In genomic region chr10:91191581-91191919, GRCh38 we compare ENCODE assay signal across 14 cellular contexts. TPM values are rescaled to one million over a fixed set of nuclear protein-coding genes. Genes with fewer than 3 reads are reported as not detected.
DNase-seq lines count a peak whose midpoint lies in the region; ATAC-seq, FAIRE-seq and TF ChIP-seq lines count a peak whose summit lies in the region.
"Had no signal": no experiment of that assay in that cellular context is flagged by ENCODE, and none has a peak within 500 bp of the region (broad histone marks: within the 10 kb centered on the region; RNA-seq: fewer than 3 reads in every experiment).

No MANE protein-coding gene starts in this region.

- FAIRE-seq in GM12892 (lab: Jason Lieb, UNC): peak; percentile 75
- FAIRE-seq: H1 had no signal

- intact Hi-C loops in psoas muscle (cut with DNase I): no loop called here

- TF ChIP-seq POLR2A in GM12892 (IDR thresholded peaks at IDR 0.05; ENCODE audit: low read depth, low read length): no peak

- no peaks in the 10 kb centered on the region for H3K9me3 ChIP-seq in psoas muscle
- H3K9me3 ChIP-seq: breast epithelium, left lung had no signal

- no peak for TF ChIP-seq CTCF in psoas muscle (IDR thresholded peaks at IDR 0.05)

- ATAC-seq in HG02840 (IDR thresholded peaks at IDR 0.05; ENCODE audit: low FRiP score, unreplicated experiment): peak; percentile 44
- ATAC-seq in psoas muscle: peak; percentile 17 to 59 (median 45)
- no peak for ATAC-seq in HG03175 (IDR thresholded peaks at IDR 0.05; ENCODE audit: unreplicated experiment)

- DNase-seq in GM12892 (ENCODE audit: insufficient read length) (no peak), caudate nucleus (lab: John Stamatoyannopoulos, UW) (no peak), psoas muscle (no peak), A172 (ENCODE audit: low spot score) (no peak), SIG-M5 treated with dmso at 0.1 percent for 504 hours (lab: John Stamatoyannopoulos, UW; ENCODE audit: unreplicated experiment) (no peak), NCI-H1092 (lab: John Stamatoyannopoulos, UW) (no peak)
- DNase-seq: effector CD8-positive, alpha-beta T cell; left lung; MV-4-11; T-helper 1 cell had no signal

- H3K27ac ChIP-seq in caudate nucleus (ENCODE audit: low read depth, low read length): peak overlapping the region; percentile 68
- peak overlapping the region; percentile 41 for H3K27ac ChIP-seq in psoas muscle
- H3K27ac ChIP-seq: breast epithelium, left lung had no signal

- no peak overlapping the region for H3K4me3 ChIP-seq in psoas muscle
- H3K4me3 ChIP-seq: breast epithelium, left lung had no signal

- H3K36me3 ChIP-seq in psoas muscle (ENCODE audit: insufficient read depth in 1 of 2, low read depth in 1 of 2): no peaks in the 10 kb centered on the region
- H3K36me3 ChIP-seq: breast epithelium, left lung had no signal

- no peaks in the 10 kb centered on the region for H3K27me3 ChIP-seq in psoas muscle (ENCODE audit: insufficient read depth in 3 of 3, low read length in 2 of 3)
- H3K27me3 ChIP-seq: breast epithelium, left lung had no signal

- peaks cover 33% of the 10 kb centered on the region for H3K4me1 ChIP-seq in psoas muscle
- H3K4me1 ChIP-seq: breast epithelium had no signal

RNA-seq across cellular contexts. Expression of gene PCGF5, which starts 28.9 kb away (rescaled TPM):
- 40.8 TPM for polyA plus RNA-seq in GM12892 (2012; ENCODE audit: missing spikeins)
- 10 to 100 TPM; 30.3 to 85.2 (median 57.4) TPM for total RNA-seq in psoas muscle
- polyA plus RNA-seq in psoas muscle: 100 to 1,000 TPM in 1 of 3 donors, 10 to 100 TPM in 2; 56.5 to 126 (median 57.8) TPM
- total RNA-seq in A172 (2014; rRNA removed; shearing (Covaris generic)): 33.6 and 46.7 TPM in 2 replicates
